Comparison of ENCODE assay signal across 8 cellular contexts in the genomic region with DNA sequence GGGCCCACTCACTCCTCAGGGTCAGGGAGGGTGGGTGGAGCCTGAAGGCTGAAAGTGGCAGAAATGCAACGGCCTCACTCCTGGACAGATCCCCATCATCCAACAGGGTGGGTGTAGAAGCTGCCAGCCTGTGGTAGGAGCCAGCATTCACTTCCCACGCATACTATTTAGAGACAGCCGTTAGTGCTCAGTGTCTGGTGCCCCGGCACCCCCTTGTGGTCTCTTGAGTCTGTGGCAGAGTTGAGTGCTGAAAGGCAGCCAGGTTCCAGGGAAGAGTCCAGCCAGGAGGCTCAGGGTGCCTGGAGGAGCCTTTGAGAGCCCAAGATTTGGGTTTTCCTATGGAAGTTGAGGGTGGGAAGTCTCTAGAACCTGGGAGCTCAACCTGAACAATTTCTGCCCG. TPM values are rescaled to one million over a fixed set of nuclear protein-coding genes. Genes with fewer than 3 reads are reported as not detected.
A peak's percentile ranks its signal among the peaks of the same experiment; 100 is the strongest.
DNase-seq lines count a peak whose midpoint lies in the region; ATAC-seq and TF ChIP-seq lines count a peak whose summit lies in the region.

No MANE protein-coding gene starts in this region.

- no peak overlapping the region for H3K4me2 ChIP-seq in neural cell (ENCODE audit: low read length)

- no peaks in the 10 kb centered on the region for H3K9me2 ChIP-seq in neural cell (ENCODE audit: insufficient read depth, low read length)

- no peak overlapping the region for H3K9ac ChIP-seq in neural cell (ENCODE audit: low read length)

- H3F3A ChIP-seq in neural cell (ENCODE audit: insufficient read depth, low read length, poor library complexity, severe bottlenecking) = no peaks in the 10 kb centered on the region

- H3K4me3 Mint-ChIP-seq in activated CD4-positive, alpha-beta T cell treated with anti-CD3 and anti-CD28 coated beads, Interleukin-2, amount 10 ng/mL, durations not matched to agents 24 days and 14 days = no peak overlapping the region

- H3K27me3 ChIP-seq in neural cell (ENCODE audit: insufficient read depth, low read depth, low read length) = no peaks in the 10 kb centered on the region

- TF ChIP-seq RAD21 in neural cell (conservative IDR thresholded peaks at IDR 0.05) = peak; percentile 90

- no peak for TF ChIP-seq EP300 in neural cell (conservative IDR thresholded peaks at IDR 0.05; ENCODE audit: poor library complexity, severe bottlenecking)

- H2AFZ ChIP-seq in neural cell (ENCODE audit: low read depth, low read length) = no peak overlapping the region

- no peaks in the 10 kb centered on the region for H4K20me1 ChIP-seq in neural cell (ENCODE audit: insufficient read depth)

- TF ChIP-seq CTCF in GM12874 (IDR thresholded peaks at IDR 0.05; ENCODE audit: insufficient read depth, low read depth, low read length) (peak; percentile 65), fibroblast of mammary gland (conservative IDR thresholded peaks at IDR 0.05; ENCODE audit: control insufficient read depth, insufficient read depth, low read depth, low read length) (peak; percentile 89), neural cell (IDR thresholded peaks at IDR 0.05; ENCODE audit: poor library complexity, severe bottlenecking) (peak; percentile 87)

- H3K36me3 ChIP-seq in neural cell (ENCODE audit: insufficient read depth, low read length) = peaks cover 6% of the 10 kb centered on the region

- H3K4me3 ChIP-seq in fibroblast of mammary gland (ENCODE audit: control insufficient read depth, low read depth, low read length) = no peak overlapping the region
- no peak overlapping the region for H3K4me3 ChIP-seq in neural cell (ENCODE audit: low read length)

- no peak for ATAC-seq in GM18870 (IDR thresholded peaks at IDR 0.05; ENCODE audit: unreplicated experiment)

- in situ Hi-C loops in ACHN (cut with HindIII; ENCODE audit: low pct_ligation_motif_present, low pct_unique_long_range_greater_than_20kb, low sequenced_read_pairs) = no loop called here

- intact Hi-C loops in activated CD4-positive, alpha-beta T cell treated with anti-CD3 and anti-CD28 coated beads, Interleukin-2, amount 10 ng/mL, durations not matched to agents 24 days and 14 days (cut with micrococcal nuclease) = loop anchor here (1.0 kb wide), 1 partner anchor 68 kb away; no protein-coding TSS in a partner anchor

- H3K27ac ChIP-seq in neural cell (ENCODE audit: low read length) = no peak overlapping the region

- H3K9me3 Mint-ChIP-seq in activated CD4-positive, alpha-beta T cell treated with anti-CD3 and anti-CD28 coated beads, Interleukin-2, amount 10 ng/mL, durations not matched to agents 24 days and 14 days = no peaks in the 10 kb centered on the region

- peaks cover 4% of the 10 kb centered on the region for H3K27me3 Mint-ChIP-seq in activated CD4-positive, alpha-beta T cell treated with anti-CD3 and anti-CD28 coated beads, Interleukin-2, amount 10 ng/mL, durations not matched to agents 24 days and 14 days

- H3K36me3 Mint-ChIP-seq in activated CD4-positive, alpha-beta T cell treated with anti-CD3 and anti-CD28 coated beads, Interleukin-2, amount 10 ng/mL, durations not matched to agents 24 days and 14 days (ENCODE audit: low read depth) = no peaks in the 10 kb centered on the region

- H3K79me2 ChIP-seq in neural cell (replicated peaks; ENCODE audit: insufficient read depth, low read length) = no peaks in the 10 kb centered on the region

- no peaks in the 10 kb centered on the region for H3K9me3 ChIP-seq in neural cell (ENCODE audit: low read length)

- H3K27ac Mint-ChIP-seq in activated CD4-positive, alpha-beta T cell treated with anti-CD3 and anti-CD28 coated beads, Interleukin-2, amount 10 ng/mL, durations not matched to agents 24 days and 14 days = no peak overlapping the region

- DNase-seq in ACHN (peak; percentile 79), NCI-H2171 (lab: John Stamatoyannopoulos, UW) (peak; percentile 43), fibroblast of mammary gland (ENCODE audit: low read depth) (peak; percentile 77), OCI-M2 (lab: John Stamatoyannopoulos, UW; ENCODE audit: unreplicated experiment) (no peak)
- peak; percentile 80 for DNase-seq in activated CD4-positive, alpha-beta T cell treated with anti-CD3 and anti-CD28 coated beads, Interleukin-2, amount 10 ng/mL, durations not matched to agents 24 days and 14 days

- H3K4me1 Mint-ChIP-seq in activated CD4-positive, alpha-beta T cell treated with anti-CD3 and anti-CD28 coated beads, Interleukin-2, amount 10 ng/mL, durations not matched to agents 24 days and 14 days = peaks cover 2% of the 10 kb centered on the region

TF ChIP-seq in neural cell, 6 proteins besides CTCF, POLR2A, EP300 and RAD21:
- TF ChIP-seq POLR2AphosphoS5 (IDR thresholded peaks at IDR 0.05) = no peak
- peak; percentile 94 for TF ChIP-seq SMC3 (conservative IDR thresholded peaks at IDR 0.05; ENCODE audit: poor library complexity)
TF ChIP-seq in neural cell: peak in this region for 1.

RNA-seq across cellular contexts. Expression of gene GNAT1, which starts 2.1 kb away (rescaled TPM):
- total RNA-seq in activated CD4-positive, alpha-beta T cell treated with anti-CD3 and anti-CD28 coated beads, Interleukin-2, amount 10 ng/mL, durations not matched to agents 24 days and 14 days = not detected in 2 replicates
- not detected in 2 replicates for polyA plus RNA-seq in neural cell
- polyA minus RNA-seq in neural cell = 0.24 TPM in 1 of 2 replicates, not detected in the other

RNA-seq across cellular contexts. Expression of gene SLC38A3, which starts 15.8 kb away (rescaled TPM):
- not detected in 2 replicates for total RNA-seq in activated CD4-positive, alpha-beta T cell treated with anti-CD3 and anti-CD28 coated beads, Interleukin-2, amount 10 ng/mL, durations not matched to agents 24 days and 14 days
- polyA plus RNA-seq in neural cell = 0.66 TPM in 1 of 2 replicates, not detected in the other
- polyA minus RNA-seq in neural cell = 0.81 and 5.1 TPM in 2 replicates

RNA-seq across cellular contexts. Expression of gene SEMA3F, which starts 34.1 kb away (rescaled TPM):
- 0.14 and 0.31 TPM in 2 replicates for total RNA-seq in activated CD4-positive, alpha-beta T cell treated with anti-CD3 and anti-CD28 coated beads, Interleukin-2, amount 10 ng/mL, durations not matched to agents 24 days and 14 days
- polyA plus RNA-seq in neural cell = 17.0 and 20.4 TPM in 2 replicates
- polyA minus RNA-seq in neural cell = 23.3 and 28.0 TPM in 2 replicates

RNA-seq across cellular contexts. Expression of gene GNAI2, which starts 46.7 kb away (rescaled TPM):
- 225 and 232 TPM in 2 replicates for total RNA-seq in activated CD4-positive, alpha-beta T cell treated with anti-CD3 and anti-CD28 coated beads, Interleukin-2, amount 10 ng/mL, durations not matched to agents 24 days and 14 days
- 81.6 and 101 TPM in 2 replicates for polyA plus RNA-seq in neural cell
- polyA minus RNA-seq in neural cell = 79.0 and 79.4 TPM in 2 replicates
